In genomic region chr7:77157446-77157845, GRCh38 we compare ENCODE assay signal across 8 cellular contexts. TPM values are rescaled to one million over a fixed set of nuclear protein-coding genes. Genes with fewer than 3 reads are reported as not detected.
A peak's percentile ranks its signal among the peaks of the same experiment; 100 is the strongest.
DNase-seq lines count a peak whose midpoint lies in the region; ATAC-seq and TF ChIP-seq lines count a peak whose summit lies in the region.

No MANE protein-coding gene starts in this region.

- DNase-seq in heart left ventricle, result no peak
- no peak for DNase-seq in left ventricle myocardium inferior
- DNase-seq in activated CD8-positive, alpha-beta T cell treated with anti-CD3 and anti-CD28 coated beads for 36 hours, result peak; percentile 33
- no peak for DNase-seq in upper lobe of left lung
- no peak for DNase-seq in HPDE6-E6E7 (ENCODE audit: extremely low spot score)
- DNase-seq in esophagus squamous epithelium (lab: John Stamatoyannopoulos, UW), result no peak
- no peak for DNase-seq in globus pallidus (ENCODE audit: low spot score)

- H3K27ac Mint-ChIP-seq in activated CD8-positive, alpha-beta T cell treated with anti-CD3 and anti-CD28 coated beads for 36 hours, result peak overlapping the region; percentile 74

- 28 to 48% (median 33%) methylated on average over 1 of the region's 1 CpG for WGBS in heart left ventricle, 4 donors
- WGBS in upper lobe of left lung, 2 donors, result 23 to 59% methylated on average over 1 of the region's 1 CpG
- WGBS in esophagus squamous epithelium, 2 donors, result 9 to 10% methylated on average over 1 of the region's 1 CpG

- ATAC-seq in heart left ventricle (peak in 3 of 4 donors; percentile 22 to 57 (median 47)), HG03097 (IDR thresholded peaks at IDR 0.05; ENCODE audit: low FRiP score, unreplicated experiment) (peak; percentile 71), upper lobe of left lung (ENCODE audit: low FRiP score in 2 of 2) (peak; percentile 72 to 78)
- peak; percentile 65 for ATAC-seq in activated CD8-positive, alpha-beta T cell treated with anti-CD3 and anti-CD28 coated beads for 36 hours

- CTCF ChIA-PET in activated CD8-positive, alpha-beta T cell treated with anti-CD3 and anti-CD28 coated beads for 36 hours (lab: Charles Lee), result interaction anchor here (1.0 kb wide), 1 partner anchor 174 kb away, joined by 3 read pairs; no protein-coding TSS in a partner anchor

- H3K27me3 Mint-ChIP-seq in activated CD8-positive, alpha-beta T cell treated with anti-CD3 and anti-CD28 coated beads for 36 hours, result no peaks in the 10 kb centered on the region

- H3K27ac ChIP-seq in heart left ventricle, result peak overlapping the region in 1 of 12 donors; percentile 33
- no peak overlapping the region for H3K27ac ChIP-seq in left ventricle myocardium inferior (replicated peaks)
- peak overlapping the region in 1 of 4 donors; percentile 19 for H3K27ac ChIP-seq in upper lobe of left lung
- no peak overlapping the region for H3K27ac ChIP-seq in esophagus squamous epithelium

- H3K9me3 Mint-ChIP-seq in activated CD8-positive, alpha-beta T cell treated with anti-CD3 and anti-CD28 coated beads for 36 hours, result no peaks in the 10 kb centered on the region

- POLR2A ChIA-PET in activated CD8-positive, alpha-beta T cell treated with anti-CD3 and anti-CD28 coated beads for 36 hours (lab: Charles Lee), result no interaction called here

- no peak for TF ChIP-seq EP300 in upper lobe of left lung (IDR thresholded peaks at IDR 0.05)

- H3K4me3 Mint-ChIP-seq in activated CD8-positive, alpha-beta T cell treated with anti-CD3 and anti-CD28 coated beads for 36 hours, result peak overlapping the region; percentile 0

- H3K9me3 ChIP-seq in heart left ventricle (peaks cover 0 to 3% (median 0%) of the 10 kb centered on the region in 12 donors), left ventricle myocardium inferior (replicated peaks) (peaks cover 3% of the 10 kb centered on the region), upper lobe of left lung (no peaks in the 10 kb centered on the region), esophagus squamous epithelium (no peaks in the 10 kb centered on the region)

- H3K36me3 ChIP-seq in heart left ventricle (no peaks in the 10 kb centered on the region), left ventricle myocardium inferior (no peaks in the 10 kb centered on the region), upper lobe of left lung (no peaks in the 10 kb centered on the region), esophagus squamous epithelium (no peaks in the 10 kb centered on the region)

- H3K4me1 Mint-ChIP-seq in activated CD8-positive, alpha-beta T cell treated with anti-CD3 and anti-CD28 coated beads for 36 hours (ENCODE audit: low read depth), result peaks cover 20% of the 10 kb centered on the region

- TF ChIP-seq POLR2A in heart left ventricle (IDR thresholded peaks at IDR 0.05) (no peak), upper lobe of left lung (IDR thresholded peaks at IDR 0.05) (no peak), esophagus squamous epithelium (IDR thresholded peaks at IDR 0.05) (no peak)

- H3K4me1 ChIP-seq in heart left ventricle (peaks cover 0 to 21% (median 0%) of the 10 kb centered on the region in 12 donors), left ventricle myocardium inferior (peaks cover 5% of the 10 kb centered on the region), upper lobe of left lung (peaks cover 0 to 7% (median 0%) of the 10 kb centered on the region in 4 donors), esophagus squamous epithelium (peaks cover 0 to 6% (median 0%) of the 10 kb centered on the region in 3 donors)

- intact Hi-C loops in heart left ventricle (cut with DNase I) (no loop called here), left ventricle myocardium inferior (cut with micrococcal nuclease) (no loop called here), esophagus squamous epithelium (cut with DNase I) (no loop called here)
- intact Hi-C loops in activated CD8-positive, alpha-beta T cell treated with anti-CD3 and anti-CD28 coated beads for 36 hours (cut with micrococcal nuclease), result no loop called here

- no peaks in the 10 kb centered on the region for H3K27me3 ChIP-seq in heart left ventricle
- H3K27me3 ChIP-seq in left ventricle myocardium inferior (ENCODE audit: low read depth), result no peaks in the 10 kb centered on the region
- H3K27me3 ChIP-seq in upper lobe of left lung, result no peaks in the 10 kb centered on the region
- H3K27me3 ChIP-seq in esophagus squamous epithelium, result no peaks in the 10 kb centered on the region

- H3K4me3 ChIP-seq in heart left ventricle (no peak overlapping the region), left ventricle myocardium inferior (no peak overlapping the region), upper lobe of left lung (no peak overlapping the region), esophagus squamous epithelium (no peak overlapping the region)

- H3K36me3 Mint-ChIP-seq in activated CD8-positive, alpha-beta T cell treated with anti-CD3 and anti-CD28 coated beads for 36 hours (ENCODE audit: low read depth), result no peaks in the 10 kb centered on the region

- TF ChIP-seq CTCF in heart left ventricle (IDR thresholded peaks at IDR 0.05), result no peak
- TF ChIP-seq CTCF in left ventricle myocardium inferior (IDR thresholded peaks at IDR 0.05; ENCODE audit: borderline replicate concordance), result no peak
- no peak for TF ChIP-seq CTCF in activated CD8-positive, alpha-beta T cell treated with anti-CD3 and anti-CD28 coated beads for 36 hours (IDR thresholded peaks at IDR 0.05)
- TF ChIP-seq CTCF in upper lobe of left lung (IDR thresholded peaks at IDR 0.05), result no peak
- TF ChIP-seq CTCF in esophagus squamous epithelium (IDR thresholded peaks at IDR 0.05), result no peak

RNA-seq across cellular contexts. Expression of gene CCDC146, which starts 35.0 kb away (rescaled TPM):
- total RNA-seq in heart left ventricle (10 to 100 TPM in 3 of 9 donors, 1 to 10 TPM in 6; 5.3 to 13.3 (median 6.8) TPM), left ventricle myocardium inferior (4.7 TPM), upper lobe of left lung (10 to 100 TPM in 3 of 6 donors, 1 to 10 TPM in 3; 3.6 to 62.4 (median 18.7) TPM), esophagus squamous epithelium (10 to 100 TPM in 1 of 4 donors, 1 to 10 TPM in 3; 4.6 to 25.0 (median 7.6) TPM)
- polyA plus RNA-seq in heart left ventricle, result 1 to 10 TPM; 2.1 to 3.5 TPM
- 1 to 10 TPM; 2.1 to 2.6 TPM for total RNA-seq in activated CD8-positive, alpha-beta T cell treated with anti-CD3 and anti-CD28 coated beads for 36 hours

RNA-seq across cellular contexts. Expression of gene FGL2, which starts 42.2 kb away (rescaled TPM):
- 10 to 100 TPM in 4 of 9 donors, 1 to 10 TPM in 5; 7.3 to 56.9 (median 9.2) TPM for total RNA-seq in heart left ventricle
- polyA plus RNA-seq in heart left ventricle, result 1 to 10 TPM; 2.5 to 5.3 TPM
- 10.6 TPM for total RNA-seq in left ventricle myocardium inferior
- total RNA-seq in activated CD8-positive, alpha-beta T cell treated with anti-CD3 and anti-CD28 coated beads for 36 hours, result under 1 TPM; 0.63 to 0.95 TPM
- 10 to 100 TPM in 5 of 6 donors, 1 to 10 TPM in 1; 4.2 to 47.3 (median 19.0) TPM for total RNA-seq in upper lobe of left lung
- 10 to 100 TPM in 2 of 4 donors, 1 to 10 TPM in 2; 1.4 to 23.3 (median 9.2) TPM for total RNA-seq in esophagus squamous epithelium
